Comparison of ENCODE assay signal across 1 cellular context in genomic region chr1:156071332-156071816, GRCh38.
TF ChIP-seq lines count a peak whose summit lies in the region.

No MANE protein-coding gene starts in this region.

TF ChIP-seq in GM23338, 12 proteins besides CTCF, POLR2A, EP300 and RAD21:
- TF ChIP-seq POLR2AphosphoS5 (IDR thresholded peaks at IDR 0.05; ENCODE audit: low read depth): 0 out of 2 replicates have a peak, but pooled peaks have one; percentile 26
